9 cellular contexts compared by ENCODE assay signal in genomic region chr3:58526124-58526957, GRCh38. TPM values are rescaled to one million over a fixed set of nuclear protein-coding genes. Genes with fewer than 3 reads are reported as not detected.
A peak's percentile ranks its signal among the peaks of the same experiment; 100 is the strongest.
DNase-seq lines count a peak whose midpoint lies in the region; ATAC-seq, FAIRE-seq and TF ChIP-seq lines count a peak whose summit lies in the region.
"Had no signal": no experiment of that assay in that cellular context is flagged by ENCODE, and none has a peak within 500 bp of the region (broad histone marks: within the 10 kb centered on the region; RNA-seq: fewer than 3 reads in every experiment).

No MANE protein-coding gene starts in this region.

- H3K9me1 ChIP-seq in keratinocyte (ENCODE audit: control insufficient read depth, extremely low read depth, insufficient read depth, low read length), result no peaks in the 10 kb centered on the region

- TF ChIP-seq CTCF in WTC11 (IDR thresholded peaks at IDR 0.05), result no peak
- TF ChIP-seq CTCF in keratinocyte (optimal IDR thresholded peaks at IDR 0.05 in 1 of 3, IDR thresholded peaks at IDR 0.05 in 1 of 3, conservative IDR thresholded peaks at IDR 0.05 in 1 of 3; ENCODE audit: extremely low read depth in 1 of 3, insufficient read depth in 2 of 3, low read length in 3 of 3), result no peak

- CTCF ChIA-PET in WTC11 (lab: Charles Lee), result interaction anchor here (0.8 to 2.0 kb wide), 8 partner anchors 15 to 338 kb away, joined by 3 to 7 read pairs (median 4); partner anchors contain the start of genes HTD2 and RPP14
- CTCF ChIA-PET in activated CD8-positive, alpha-beta memory T cell treated with anti-CD3 and anti-CD28 coated beads, Interleukin-2, amount 10 ng/mL, durations not matched to agents 7 days and 5 days (lab: Charles Lee), result interaction anchor here (0.8 to 1.0 kb wide), 2 partner anchors 22 to 219 kb away, joined by 3 read pairs; no protein-coding TSS in a partner anchor

- no peak overlapping the region for H3K9ac ChIP-seq in keratinocyte (ENCODE audit: control insufficient read depth, extremely low read depth, insufficient read depth, low read length)

- H3K4me2 ChIP-seq in keratinocyte (ENCODE audit: control insufficient read depth, extremely low read depth, insufficient read depth, low read depth, low read length), result peak overlapping the region; percentile 11

- no peaks in the 10 kb centered on the region for H3K36me3 ChIP-seq in keratinocyte (ENCODE audit: control insufficient read depth in 2 of 2, extremely low read depth in 1 of 2, insufficient read depth in 2 of 2, low read length in 2 of 2)

- no peaks in the 10 kb centered on the region for H3K9me3 ChIP-seq in keratinocyte (ENCODE audit: control insufficient read depth, low read depth, low read length)

- no peak overlapping the region for H2AFZ ChIP-seq in keratinocyte (ENCODE audit: control insufficient read depth, low read length)

- no peak overlapping the region for H3K4me3 ChIP-seq in keratinocyte (ENCODE audit: control insufficient read depth in 2 of 3, extremely low read depth in 1 of 3, insufficient read depth in 2 of 3, low read depth in 1 of 3, low read length in 3 of 3)

- POLR2A ChIA-PET in WTC11 (lab: Charles Lee), result no interaction called here

- DNase-seq in AG08396 (ENCODE audit: low spot score) (peak; percentile 88), HS-5 (ENCODE audit: low read depth) (peak; percentile 75), WTC11 (ENCODE audit: low spot score) (no peak), keratinocyte (ENCODE audit: low read depth, low spot score) (peak; percentile 74), RPMI8226 (no peak), KG1 (lab: John Stamatoyannopoulos, UW) (no peak)
- no peak for DNase-seq in activated CD8-positive, alpha-beta memory T cell treated with anti-CD3 and anti-CD28 coated beads, Interleukin-2, amount 10 ng/mL, durations not matched to agents 7 days and 5 days
- DNase-seq: stimulated activated CD4-positive, alpha-beta T cell treated with anti-CD3 and anti-CD28 coated beads, Interleukin-2, amount 100 ng/mL, for 24 hours had no signal

- dilution Hi-C loops in keratinocyte (cut with MboI; ENCODE audit: extremely low pct_ligation_motif_present, low sequenced_read_pairs), result no loop called here

- H3K27ac ChIP-seq in keratinocyte (ENCODE audit: control insufficient read depth, insufficient read depth, low read length), result no peak overlapping the region

- H3K4me3 Mint-ChIP-seq in WTC11, result no peak overlapping the region
- no peak overlapping the region for H3K4me3 Mint-ChIP-seq in activated CD8-positive, alpha-beta memory T cell treated with anti-CD3 and anti-CD28 coated beads, Interleukin-2, amount 10 ng/mL, durations not matched to agents 7 days and 5 days

- no peaks in the 10 kb centered on the region; the same call in 1 of the 2 replicates for H3K27me3 Mint-ChIP-seq in WTC11 (ENCODE audit: low read depth)
- no peaks in the 10 kb centered on the region for H3K27me3 Mint-ChIP-seq in activated CD8-positive, alpha-beta memory T cell treated with anti-CD3 and anti-CD28 coated beads, Interleukin-2, amount 10 ng/mL, durations not matched to agents 7 days and 5 days

- H4K20me1 ChIP-seq in keratinocyte (ENCODE audit: control insufficient read depth, extremely low read depth, insufficient read depth, low read length), result no peaks in the 10 kb centered on the region

- no peaks in the 10 kb centered on the region for H3K36me3 Mint-ChIP-seq in WTC11
- no peaks in the 10 kb centered on the region for H3K36me3 Mint-ChIP-seq in activated CD8-positive, alpha-beta memory T cell treated with anti-CD3 and anti-CD28 coated beads, Interleukin-2, amount 10 ng/mL, durations not matched to agents 7 days and 5 days

- peaks cover 19% of the 10 kb centered on the region for H3K4me1 ChIP-seq in keratinocyte (ENCODE audit: control insufficient read depth, extremely low read depth, insufficient read depth, low read length)

- no peaks in the 10 kb centered on the region for H3K27me3 ChIP-seq in keratinocyte (ENCODE audit: control insufficient read depth, extremely low read depth, insufficient read depth, low read length)

- peak; percentile 96 for FAIRE-seq in keratinocyte (lab: Jason Lieb, UNC)

- H3K9me3 Mint-ChIP-seq in WTC11, result no peaks in the 10 kb centered on the region
- H3K9me3 Mint-ChIP-seq in activated CD8-positive, alpha-beta memory T cell treated with anti-CD3 and anti-CD28 coated beads, Interleukin-2, amount 10 ng/mL, durations not matched to agents 7 days and 5 days (ENCODE audit: low read depth), result no peaks in the 10 kb centered on the region

- no peaks in the 10 kb centered on the region for H3K79me2 ChIP-seq in keratinocyte (ENCODE audit: control insufficient read depth, insufficient read depth, low read length)

- H3K4me1 Mint-ChIP-seq in WTC11, result peaks cover 33% of the 10 kb centered on the region
- H3K4me1 Mint-ChIP-seq in activated CD8-positive, alpha-beta memory T cell treated with anti-CD3 and anti-CD28 coated beads, Interleukin-2, amount 10 ng/mL, durations not matched to agents 7 days and 5 days, result peaks cover 1% of the 10 kb centered on the region

- ATAC-seq in WTC11, result peak; percentile 23
- no peak for ATAC-seq in activated CD8-positive, alpha-beta memory T cell treated with anti-CD3 and anti-CD28 coated beads, Interleukin-2, amount 10 ng/mL, durations not matched to agents 7 days and 5 days
- no peak for ATAC-seq in HG02759 (IDR thresholded peaks at IDR 0.05; ENCODE audit: unreplicated experiment)

- no peak overlapping the region for H3K27ac Mint-ChIP-seq in WTC11
- H3K27ac Mint-ChIP-seq in activated CD8-positive, alpha-beta memory T cell treated with anti-CD3 and anti-CD28 coated beads, Interleukin-2, amount 10 ng/mL, durations not matched to agents 7 days and 5 days, result no peak overlapping the region

TF ChIP-seq in WTC11, 78 proteins besides CTCF, POLR2A, EP300 and RAD21 (continues in another document):
- peak; percentile 98 for TF ChIP-seq PRDM15 (CRISPR knock-in tag; IDR thresholded peaks at IDR 0.05)

RNA-seq across cellular contexts. Expression of gene ACOX2, which starts 10.6 kb away (rescaled TPM):
- total RNA-seq in WTC11 (2021), result 1.1 to 1.8 TPM (median 1.1 TPM) in 3 replicates
- polyA plus RNA-seq in keratinocyte, result 0.06 to 0.27 TPM (median 0.20 TPM) in 3 replicates
- not detected for polyA plus RNA-seq in keratinocyte (2011; ENCODE audit: low read depth)
- polyA plus RNA-seq in keratinocyte (2011; cell fraction: cytosol; rRNA removed), result 0.13 and 0.19 TPM in 2 replicates
- polyA plus RNA-seq in keratinocyte (2011; cell fraction: nucleus; rRNA removed), result not detected in 2 replicates
- polyA plus RNA-seq in keratinocyte (2012; ENCODE audit: low replicate concordance), result 0.10 TPM in 1 of 2 replicates, not detected in the other
- 4.5 TPM in 1 of 3 replicates, not detected in the others for polyA minus RNA-seq in keratinocyte
- not detected for polyA minus RNA-seq in keratinocyte (2011; cell fraction: cytosol; rRNA and poly(A)+ RNA removed)
- not detected in 2 replicates for polyA minus RNA-seq in keratinocyte (2011; cell fraction: nucleus; rRNA and poly(A)+ RNA removed)
- total RNA-seq in activated CD8-positive, alpha-beta memory T cell treated with anti-CD3 and anti-CD28 coated beads, Interleukin-2, amount 10 ng/mL, durations not matched to agents 7 days and 5 days, result not detected

RNA-seq across cellular contexts. Expression of gene KCTD6, which starts 34.4 kb away (rescaled TPM):
- 15.2 to 16.4 TPM (median 15.5 TPM) in 3 replicates for total RNA-seq in WTC11 (2021)
- polyA plus RNA-seq in keratinocyte, result 4.9 to 7.6 TPM (median 5.3 TPM) in 3 replicates
- 2.2 TPM for polyA plus RNA-seq in keratinocyte (2011; ENCODE audit: low read depth)
- polyA plus RNA-seq in keratinocyte (2011; cell fraction: cytosol; rRNA removed), result 3.6 and 5.6 TPM in 2 replicates
- 6.2 and 8.2 TPM in 2 replicates for polyA plus RNA-seq in keratinocyte (2011; cell fraction: nucleus; rRNA removed)
- polyA plus RNA-seq in keratinocyte (2012; ENCODE audit: low replicate concordance), result 2.8 and 3.6 TPM in 2 replicates
- 1.2 to 4.5 TPM (median 3.0 TPM) in 3 replicates for polyA minus RNA-seq in keratinocyte
- 2.1 TPM for polyA minus RNA-seq in keratinocyte (2011; cell fraction: cytosol; rRNA and poly(A)+ RNA removed)
- 1.6 and 1.8 TPM in 2 replicates for polyA minus RNA-seq in keratinocyte (2011; cell fraction: nucleus; rRNA and poly(A)+ RNA removed)
- total RNA-seq in activated CD8-positive, alpha-beta memory T cell treated with anti-CD3 and anti-CD28 coated beads, Interleukin-2, amount 10 ng/mL, durations not matched to agents 7 days and 5 days, result 1 to 10 TPM; 6.4 to 7.0 TPM

RNA-seq across cellular contexts. Expression of gene FAM107A, which starts 50.9 kb away (rescaled TPM):
- 0.31 to 0.76 TPM (median 0.55 TPM) in 3 replicates for total RNA-seq in WTC11 (2021)
- polyA plus RNA-seq in keratinocyte, result not detected in 3 replicates
- not detected for polyA plus RNA-seq in keratinocyte (2011; ENCODE audit: low read depth)
- not detected in 2 replicates for polyA plus RNA-seq in keratinocyte (2011; cell fraction: cytosol; rRNA removed)
- polyA plus RNA-seq in keratinocyte (2011; cell fraction: nucleus; rRNA removed), result not detected in 2 replicates
- polyA plus RNA-seq in keratinocyte (2012; ENCODE audit: low replicate concordance), result not detected in 2 replicates
- polyA minus RNA-seq in keratinocyte, result not detected in 3 replicates
- polyA minus RNA-seq in keratinocyte (2011; cell fraction: cytosol; rRNA and poly(A)+ RNA removed), result not detected
- not detected in 2 replicates for polyA minus RNA-seq in keratinocyte (2011; cell fraction: nucleus; rRNA and poly(A)+ RNA removed)
- total RNA-seq in activated CD8-positive, alpha-beta memory T cell treated with anti-CD3 and anti-CD28 coated beads, Interleukin-2, amount 10 ng/mL, durations not matched to agents 7 days and 5 days, result not detected

Comparison
In these comparisons a context has a peak if more than half of its experiments do, and no peak if none do; other contexts are left out.
1. DNase-seq: peak in AG08396 (single experiment), HS-5 (single experiment) and keratinocyte (single experiment); none in WTC11 (single experiment), RPMI8226 (single experiment), activated CD8-positive, alpha-beta memory T cell treated with anti-CD3 and anti-CD28 coated beads, Interleukin-2, amount 10 ng/mL, durations not matched to agents 7 days and 5 days (single experiment) and KG1 (single experiment).